Comparison of ENCODE assay signal across 30 cellular contexts in genomic region chr10:5647507-5648240, GRCh38. TPM values are rescaled to one million over a fixed set of nuclear protein-coding genes. Genes with fewer than 3 reads are reported as not detected.
DNase-seq lines count a peak whose midpoint lies in the region; ATAC-seq and TF ChIP-seq lines count a peak whose summit lies in the region.
"Had no signal": no experiment of that assay in that cellular context is flagged by ENCODE, and none has a peak within 500 bp of the region (broad histone marks: within the 10 kb centered on the region; RNA-seq: fewer than 3 reads in every experiment).

No MANE protein-coding gene starts in this region.

- no peaks in the 10 kb centered on the region for H3K9me3 Mint-ChIP-seq in activated naive CD4-positive, alpha-beta T cell treated with anti-CD3 and anti-CD28 coated beads, Interleukin-2, amount 50 U/mL, for 24 hours
- H3K9me3 Mint-ChIP-seq in activated naive CD8-positive, alpha-beta T cell treated with anti-CD3 and anti-CD28 coated beads, Interleukin-2, amount 50 U/mL, for 24 hours, result no peaks in the 10 kb centered on the region
- H3K9me3 Mint-ChIP-seq: central memory CD8-positive, alpha-beta T cell; endodermal cell; H9; neural crest cell; type B pancreatic cell had no signal

- no peak for ATAC-seq in activated naive CD8-positive, alpha-beta T cell treated with anti-CD3 and anti-CD28 coated beads, Interleukin-2, amount 50 U/mL, for 24 hours
- ATAC-seq in omental fat pad (ENCODE audit: low FRiP score) (no peak), GM21515 (IDR thresholded peaks at IDR 0.05; ENCODE audit: unreplicated experiment) (no peak)

- H3K27ac ChIP-seq in DOHH2 (ENCODE audit: low read depth, low read length) (peak overlapping the region; percentile 90), prostate gland (peak overlapping the region; percentile 51 to 63)
- H3K27ac ChIP-seq: HL-60, SJSA1, WERI-Rb-1 had no signal

- peaks cover 90% of the 10 kb centered on the region for H3K36me3 ChIP-seq in DOHH2 (ENCODE audit: control insufficient read depth, low read length)
- no peaks in the 10 kb centered on the region for H3K36me3 ChIP-seq in prostate gland
- H3K36me3 ChIP-seq: SJSA1, WERI-Rb-1 had no signal

- intact Hi-C loops in prostate gland (cut with DNase I), result no loop called here

- H3K27me3 ChIP-seq in DOHH2 (ENCODE audit: control insufficient read depth, low read length) (no peaks in the 10 kb centered on the region), prostate gland (replicated peaks; ENCODE audit: insufficient read depth) (no peaks in the 10 kb centered on the region)
- H3K27me3 ChIP-seq: sigmoid colon, SJSA1 had no signal

- H3K27me3 Mint-ChIP-seq in activated naive CD4-positive, alpha-beta T cell treated with anti-CD3 and anti-CD28 coated beads, Interleukin-2, amount 50 U/mL, for 24 hours, result no peaks in the 10 kb centered on the region
- H3K27me3 Mint-ChIP-seq in activated naive CD8-positive, alpha-beta T cell treated with anti-CD3 and anti-CD28 coated beads, Interleukin-2, amount 50 U/mL, for 24 hours, result no peaks in the 10 kb centered on the region
- H3K27me3 Mint-ChIP-seq: central memory CD8-positive, alpha-beta T cell; type B pancreatic cell had no signal

- no peaks in the 10 kb centered on the region for H4K20me1 ChIP-seq in DOHH2 (ENCODE audit: control insufficient read depth, insufficient read depth, low read depth, low read length)

- H3K36me3 Mint-ChIP-seq in activated naive CD4-positive, alpha-beta T cell treated with anti-CD3 and anti-CD28 coated beads, Interleukin-2, amount 50 U/mL, for 24 hours, result peaks cover 15% of the 10 kb centered on the region
- peaks cover 12% of the 10 kb centered on the region for H3K36me3 Mint-ChIP-seq in activated naive CD8-positive, alpha-beta T cell treated with anti-CD3 and anti-CD28 coated beads, Interleukin-2, amount 50 U/mL, for 24 hours (ENCODE audit: low read depth)

- no peak for TF ChIP-seq POLR2A in prostate gland (IDR thresholded peaks at IDR 0.05)

- peaks cover 4% of the 10 kb centered on the region for H3K4me1 Mint-ChIP-seq in activated naive CD4-positive, alpha-beta T cell treated with anti-CD3 and anti-CD28 coated beads, Interleukin-2, amount 50 U/mL, for 24 hours
- H3K4me1 Mint-ChIP-seq in activated naive CD8-positive, alpha-beta T cell treated with anti-CD3 and anti-CD28 coated beads, Interleukin-2, amount 50 U/mL, for 24 hours, result peaks cover 13% of the 10 kb centered on the region
- H3K4me1 Mint-ChIP-seq: central memory CD8-positive, alpha-beta T cell; endodermal cell had no signal

- 87% methylated on average over 11 of the region's 11 CpGs for WGBS in prostate gland

- H3K79me2 ChIP-seq in DOHH2 (ENCODE audit: control insufficient read depth, low read length), result peaks cover 64% of the 10 kb centered on the region

- H3K4me1 ChIP-seq in DOHH2 (ENCODE audit: control insufficient read depth, low read length) (peaks cover 52% of the 10 kb centered on the region), prostate gland (replicated peaks) (no peaks in the 10 kb centered on the region)
- H3K4me1 ChIP-seq: sigmoid colon, SJSA1 had no signal

- H3K27ac Mint-ChIP-seq in activated naive CD4-positive, alpha-beta T cell treated with anti-CD3 and anti-CD28 coated beads, Interleukin-2, amount 50 U/mL, for 24 hours, result peak overlapping the region; percentile 94
- peak overlapping the region; percentile 85 for H3K27ac Mint-ChIP-seq in activated naive CD8-positive, alpha-beta T cell treated with anti-CD3 and anti-CD28 coated beads, Interleukin-2, amount 50 U/mL, for 24 hours
- H3K27ac Mint-ChIP-seq: endodermal cell had no signal

- H3K9me3 ChIP-seq in DOHH2 (ENCODE audit: control insufficient read depth, insufficient read depth, low read length) (no peaks in the 10 kb centered on the region), prostate gland (no peaks in the 10 kb centered on the region)
- H3K9me3 ChIP-seq: sigmoid colon, SJSA1 had no signal

- peak overlapping the region; percentile 69 for H3K4me2 ChIP-seq in DOHH2 (ENCODE audit: low read length)

- H3K9me2 ChIP-seq in DOHH2 (replicated peaks; ENCODE audit: control insufficient read depth, low read length), result no peaks in the 10 kb centered on the region

- no peak for DNase-seq in activated naive CD4-positive, alpha-beta T cell treated with anti-CD3 and anti-CD28 coated beads, Interleukin-2, amount 50 U/mL, for 16 hours
- DNase-seq in activated naive CD8-positive, alpha-beta T cell treated with anti-CD3 and anti-CD28 coated beads, Interleukin-2, amount 50 U/mL, for 24 hours, result no peak
- DNase-seq in prostate gland (ENCODE audit: low spot score) (no peak), NCI-H2171 treated with DMSO at 0.1 percent for 48 hours (lab: John Stamatoyannopoulos, UW) (no peak), omental fat pad (ENCODE audit: low spot score) (no peak)
- DNase-seq: ACHN; activated CD4-positive, alpha-beta T cell treated with anti-CD3 and anti-CD28 coated beads, Interleukin-2, amount 50 U/mL, for 48 hours; activated CD8-positive, alpha-beta memory T cell treated with anti-CD3 and anti-CD28 coated beads, Interleukin-2, amount 50 U/mL, for 4 hours; activated effector memory CD4-positive, alpha-beta T cell treated with anti-CD3 and anti-CD28 coated beads, Interleukin-2, amount 50 U/mL, for 16 hours; dermis blood vessel endothelial cell; DMS153; endodermal cell; glutamatergic neuron; H9; Karpas-422; NCI-H2107; NCI-H446 treated with DMSO at 0.1 percent for 48 hours; sigmoid colon; stimulated activated CD4-positive, alpha-beta T cell treated with anti-CD3 and anti-CD28 coated beads, Interleukin-4, amount 100 ng/mL, for 1 hour; substantia nigra; T1000; WERI-Rb-1 had no signal

- H3K4me3 Mint-ChIP-seq in activated naive CD4-positive, alpha-beta T cell treated with anti-CD3 and anti-CD28 coated beads, Interleukin-2, amount 50 U/mL, for 24 hours, result no peak overlapping the region
- peak overlapping the region; percentile 14 for H3K4me3 Mint-ChIP-seq in activated naive CD8-positive, alpha-beta T cell treated with anti-CD3 and anti-CD28 coated beads, Interleukin-2, amount 50 U/mL, for 24 hours
- H3K4me3 Mint-ChIP-seq: central memory CD8-positive, alpha-beta T cell; endodermal cell; H9; neural crest cell; type B pancreatic cell had no signal

- H3F3A ChIP-seq in DOHH2 (ENCODE audit: control insufficient read depth, insufficient read depth), result peaks cover 28% of the 10 kb centered on the region

- H3K4me3 ChIP-seq in DOHH2 (ENCODE audit: low read length) (no peak overlapping the region; the same call in 1 of the 2 replicates), prostate gland (no peak overlapping the region)
- H3K4me3 ChIP-seq: sigmoid colon, SJSA1 had no signal

- TF ChIP-seq CTCF in DOHH2 (IDR thresholded peaks at IDR 0.05; ENCODE audit: low read depth, low read length, poor library complexity, severe bottlenecking), result no peak
- no peak for TF ChIP-seq CTCF in prostate gland (IDR thresholded peaks at IDR 0.05)
- no peak for TF ChIP-seq CTCF in omental fat pad (IDR thresholded peaks at IDR 0.05)

RNA-seq across cellular contexts. Expression of gene ASB13, which starts 18.7 kb away (rescaled TPM):
- 10 to 100 TPM; 16.6 to 24.5 TPM for total RNA-seq in prostate gland
- 10 to 100 TPM; 15.0 to 46.5 (median 16.9) TPM for total RNA-seq in omental fat pad

RNA-seq across cellular contexts. Expression of gene TASOR2, which starts 37.0 kb away (rescaled TPM):
- 10 to 100 TPM; 55.0 to 97.9 TPM for total RNA-seq in prostate gland
- 100 to 1,000 TPM in 1 of 4 donors, 10 to 100 TPM in 3; 54.5 to 185 (median 81.9) TPM for total RNA-seq in omental fat pad
